8 cellular contexts compared by ENCODE assay signal in genomic region chr1:160261878-160262794, GRCh38. TPM values are rescaled to one million over a fixed set of nuclear protein-coding genes. Genes with fewer than 3 reads are reported as not detected.
DNase-seq lines count a peak whose midpoint lies in the region; ATAC-seq and TF ChIP-seq lines count a peak whose summit lies in the region.

DCAF8 (minus strand) TSS chr1:160262549; CDS start chr1:160244008, 18,541 bp downstream.

- H3K4me1 ChIP-seq in gastroesophageal sphincter: peaks cover 13 to 49% (median 18%) of the 10 kb centered on the region in 3 donors

- 0% methylated on average over 10 to 16 of the region's 69 CpGs for WGBS in gastroesophageal sphincter (ENCODE audit: low coverage in 1 of 2), 2 donors

- no peaks in the 10 kb centered on the region for H3K9me3 Mint-ChIP-seq in HFFc6
- H3K9me3 Mint-ChIP-seq in activated naive CD4-positive, alpha-beta T cell treated with anti-CD3 and anti-CD28 coated beads, Interleukin-2, amount 10 ng/mL, durations not matched to agents 7 days and 5 days: no peaks in the 10 kb centered on the region

- DNase-seq in GM04503 (ENCODE audit: low read depth) (peak; percentile 79), HFFc6 (peak; percentile 96), NB4 (ENCODE audit: low read depth) (peak; percentile 97), SK-N-MC (ENCODE audit: low read depth, low spot score) (peak; percentile 84), non-pigmented ciliary epithelial cell (ENCODE audit: low read depth) (peak; percentile 91), superior temporal gyrus (ENCODE audit: extremely low spot score) (peak; percentile 99)
- peak; percentile 99 for DNase-seq in activated naive CD4-positive, alpha-beta T cell treated with anti-CD3 and anti-CD28 coated beads, Interleukin-2, amount 10 ng/mL, durations not matched to agents 7 days and 5 days

- TF ChIP-seq POLR2A in NB4 (IDR thresholded peaks at IDR 0.05; ENCODE audit: extremely low read depth, insufficient read length) (peak; percentile 82), gastroesophageal sphincter (IDR thresholded peaks at IDR 0.05) (peak; percentile 87 to 90)

- peaks cover 8% of the 10 kb centered on the region for H3K27me3 Mint-ChIP-seq in HFFc6 (ENCODE audit: insufficient read depth)
- H3K27me3 Mint-ChIP-seq in activated naive CD4-positive, alpha-beta T cell treated with anti-CD3 and anti-CD28 coated beads, Interleukin-2, amount 10 ng/mL, durations not matched to agents 7 days and 5 days: peaks cover 4% of the 10 kb centered on the region

- H3K36me3 Mint-ChIP-seq in HFFc6 (ENCODE audit: low read depth): peaks cover 7% of the 10 kb centered on the region; the same call in 1 of the 2 replicates
- H3K36me3 Mint-ChIP-seq in activated naive CD4-positive, alpha-beta T cell treated with anti-CD3 and anti-CD28 coated beads, Interleukin-2, amount 10 ng/mL, durations not matched to agents 7 days and 5 days: peaks cover 19% of the 10 kb centered on the region

- H3K9ac ChIP-seq in SK-N-MC (ENCODE audit: insufficient read length): peak within 1 kb of the TSS; percentile 97

- peaks cover 43% of the 10 kb centered on the region for H3K4me1 Mint-ChIP-seq in HFFc6 (ENCODE audit: low read depth)
- peaks cover 39% of the 10 kb centered on the region for H3K4me1 Mint-ChIP-seq in activated naive CD4-positive, alpha-beta T cell treated with anti-CD3 and anti-CD28 coated beads, Interleukin-2, amount 10 ng/mL, durations not matched to agents 7 days and 5 days

- TF ChIP-seq CTCF in HFFc6 (IDR thresholded peaks at IDR 0.05) (no peak), NB4 (IDR thresholded peaks at IDR 0.05; ENCODE audit: low read depth, low read length) (no peak), gastroesophageal sphincter (IDR thresholded peaks at IDR 0.05) (no peak)

- H3K27ac ChIP-seq in SK-N-MC (peak within 1 kb of the TSS; percentile 90), gastroesophageal sphincter (peak within 1 kb of the TSS; percentile 95 to 98 (median 96))

- no peaks in the 10 kb centered on the region for H3K9me3 ChIP-seq in SK-N-MC (ENCODE audit: low read depth, low read length)
- H3K9me3 ChIP-seq in gastroesophageal sphincter: no peaks in the 10 kb centered on the region

- H3K27me3 ChIP-seq in gastroesophageal sphincter: no peaks in the 10 kb centered on the region

- ATAC-seq in gastroesophageal sphincter: peak; percentile 99

- no peaks in the 10 kb centered on the region; the same call in 1 of the 2 replicates for H3K36me3 ChIP-seq in SK-N-MC (ENCODE audit: insufficient read depth, low read length)
- peaks cover 0 to 5% of the 10 kb centered on the region in 2 donors for H3K36me3 ChIP-seq in gastroesophageal sphincter

- peak within 1 kb of the TSS; percentile 87 for H3K4me3 ChIP-seq in NB4 (ENCODE audit: low read depth, low read length)
- peak within 1 kb of the TSS; percentile 97 for H3K4me3 ChIP-seq in SK-N-MC
- peak within 1 kb of the TSS; percentile 85 to 91 for H3K4me3 ChIP-seq in gastroesophageal sphincter

- CTCF ChIA-PET in activated naive CD4-positive, alpha-beta T cell treated with anti-CD3 and anti-CD28 coated beads, Interleukin-2, amount 10 ng/mL, durations not matched to agents 7 days and 5 days (lab: Charles Lee): interaction anchor here (0.6 to 4.9 kb wide), 6 partner anchors 10 to 114 kb away, joined by 4 to 34 read pairs (median 16); partner anchors contain the start of gene PEX19

- TF ChIP-seq EP300 in gastroesophageal sphincter (IDR thresholded peaks at IDR 0.05): no peak

- peak within 1 kb of the TSS; percentile 99 for H3K27ac Mint-ChIP-seq in HFFc6
- peak within 1 kb of the TSS; percentile 99 for H3K27ac Mint-ChIP-seq in activated naive CD4-positive, alpha-beta T cell treated with anti-CD3 and anti-CD28 coated beads, Interleukin-2, amount 10 ng/mL, durations not matched to agents 7 days and 5 days

- peak within 1 kb of the TSS; percentile 99 for H3K4me3 Mint-ChIP-seq in HFFc6
- peak within 1 kb of the TSS; percentile 94 for H3K4me3 Mint-ChIP-seq in activated naive CD4-positive, alpha-beta T cell treated with anti-CD3 and anti-CD28 coated beads, Interleukin-2, amount 10 ng/mL, durations not matched to agents 7 days and 5 days

RNA-seq across cellular contexts. Expression of gene DCAF8, which starts in this region (rescaled TPM):
- 10 to 100 TPM; 65.9 to 73.0 (median 70.1) TPM for total RNA-seq in HFFc6 (2021; fragmentation: NEBNext Ultra II Directional; extraction: Animal tissue kit (Norgen Biotek cat#: 25700))
- 100 to 1,000 TPM; 154 to 211 (median 159) TPM for total RNA-seq in gastroesophageal sphincter

Comparison
In these comparisons a context has a peak if more than half of its experiments do, and no peak if none do; other contexts are left out.
1. Peak in every context shown above with its lines: DNase-seq, ATAC-seq, H3K4me3 ChIP-seq and H3K27ac ChIP-seq.